22 cellular contexts compared by ENCODE assay signal in genomic region chr16:29649560-29650494, GRCh38. TPM values are rescaled to one million over a fixed set of nuclear protein-coding genes. Genes with fewer than 3 reads are reported as not detected.
DNase-seq lines count a peak whose midpoint lies in the region; ATAC-seq and TF ChIP-seq lines count a peak whose summit lies in the region.
"Had no signal": no experiment of that assay in that cellular context is flagged by ENCODE, and none has a peak within 500 bp of the region (broad histone marks: within the 10 kb centered on the region; RNA-seq: fewer than 3 reads in every experiment).

No MANE protein-coding gene starts in this region.

- H2BK5ac ChIP-seq in neuronal stem cell (ENCODE audit: low read length): no peak overlapping the region

- H3K36me3 Mint-ChIP-seq in activated CD8-positive, alpha-beta T cell treated with anti-CD3 and anti-CD28 coated beads, Interleukin-2, amount 10 ng/mL, durations not matched to agents 7 days and 5 days (ENCODE audit: low read depth): no peaks in the 10 kb centered on the region
- H3K36me3 Mint-ChIP-seq: naive thymus-derived CD8-positive, alpha-beta T cell had no signal

- CTCF ChIA-PET in activated CD8-positive, alpha-beta T cell treated with anti-CD3 and anti-CD28 coated beads, Interleukin-2, amount 10 ng/mL, durations not matched to agents 7 days and 5 days (lab: Charles Lee): interaction anchor here (0.9 to 2.6 kb wide), 2 partner anchors 8 to 14 kb away, joined by 3 to 7 read pairs; no protein-coding TSS in a partner anchor

- peak; percentile 28 for DNase-seq in DMS79 treated with DMSO at 0.1 percent for 48 hours (lab: John Stamatoyannopoulos, UW)
- peak; percentile 66 to 73 for DNase-seq in HL-60 (ENCODE audit: low read depth in 1 of 2, low spot score in 1 of 2)
- DNase-seq in activated CD8-positive, alpha-beta T cell treated with anti-CD3 and anti-CD28 coated beads, Interleukin-2, amount 10 ng/mL, durations not matched to agents 7 days and 5 days: no peak
- no peak for DNase-seq in neuronal stem cell (ENCODE audit: low spot score)
- no peak for DNase-seq in NCI-H2107 (lab: John Stamatoyannopoulos, UW)
- DNase-seq in stimulated activated CD4-positive, alpha-beta T cell treated with anti-CD3 and anti-CD28 coated beads, Interleukin-4, amount 100 ng/mL, for 24 hours: no peak
- DNase-seq: CD4-positive, alpha-beta T cell; cortex of kidney; HCEC 1CT; KG1; naive thymus-derived CD8-positive, alpha-beta T cell; NCI-H1694 treated with DMSO at 0.1 percent for 48 hours; NCI-H524; PC-9; SK-N-SH; stimulated activated CD4-positive, alpha-beta T cell treated with anti-CD3 and anti-CD28 coated beads, Interleukin-1b, Interleukin-23, amount 100 ng/mL, for 48 hours; stimulated activated CD8-positive, alpha-beta memory T cell treated with anti-CD3 and anti-CD28 coated beads, Interleukin-4, amount 100 ng/mL, for 48 hours; tibial artery had no signal

- H2BK120ac ChIP-seq in neuronal stem cell (ENCODE audit: low read depth, low read length): no peak overlapping the region

- H3K9ac ChIP-seq in neuronal stem cell (ENCODE audit: low read depth, low read length, poor library complexity): no peak overlapping the region
- H3K9ac ChIP-seq: SK-N-SH had no signal

- peaks cover 2 to 4% of the 10 kb centered on the region in 2 donors for H3K4me1 ChIP-seq in neuronal stem cell (ENCODE audit: control insufficient read depth in 2 of 2, insufficient read depth in 1 of 2, low read depth in 1 of 2, low read length in 2 of 2)
- H3K4me1 ChIP-seq: right atrium auricular region, tibial artery had no signal

- no peak overlapping the region for H3K14ac ChIP-seq in neuronal stem cell (ENCODE audit: low read length)

- TF ChIP-seq CTCF in HL-60 (IDR thresholded peaks at IDR 0.05; ENCODE audit: insufficient read depth, low read length): no peak

- H3K4me3 ChIP-seq in HL-60 (replicated peaks; ENCODE audit: insufficient read depth, low read length) (peak overlapping the region; percentile 16), neuronal stem cell (ENCODE audit: low read length in 2 of 2) (no peak overlapping the region)
- H3K4me3 ChIP-seq: PC-9, right atrium auricular region, tibial artery had no signal

- ATAC-seq in activated CD8-positive, alpha-beta T cell treated with anti-CD3 and anti-CD28 coated beads, Interleukin-2, amount 10 ng/mL, durations not matched to agents 7 days and 5 days: peak; percentile 58
- ATAC-seq in GM21619 (IDR thresholded peaks at IDR 0.05; ENCODE audit: unreplicated experiment): no peak
- ATAC-seq: naive thymus-derived CD8-positive, alpha-beta T cell had no signal

- no peak overlapping the region for H2BK15ac ChIP-seq in neuronal stem cell (ENCODE audit: low read length)

- H2AFZ ChIP-seq in neuronal stem cell (ENCODE audit: low read length): peak overlapping the region; percentile 74
- H2AFZ ChIP-seq: PC-9 had no signal

- no peaks in the 10 kb centered on the region for H3K9me3 ChIP-seq in neuronal stem cell (replicated peaks in 1 of 2; ENCODE audit: control insufficient read depth in 2 of 2, insufficient read depth in 1 of 2, low read depth in 1 of 2, low read length in 2 of 2)
- H3K9me3 ChIP-seq: right atrium auricular region, SK-N-SH, tibial artery had no signal

- H2BK12ac ChIP-seq in neuronal stem cell (ENCODE audit: low read length): no peak overlapping the region

- H3K79me1 ChIP-seq in neuronal stem cell (ENCODE audit: low read depth, low read length): no peaks in the 10 kb centered on the region

- no peak overlapping the region for H4K8ac ChIP-seq in neuronal stem cell (ENCODE audit: low read depth, low read length)

- H3K27me3 Mint-ChIP-seq in activated CD8-positive, alpha-beta T cell treated with anti-CD3 and anti-CD28 coated beads, Interleukin-2, amount 10 ng/mL, durations not matched to agents 7 days and 5 days (ENCODE audit: low read depth): no peaks in the 10 kb centered on the region
- H3K27me3 Mint-ChIP-seq: CD4-positive, alpha-beta T cell; naive thymus-derived CD8-positive, alpha-beta T cell had no signal

- POLR2A ChIA-PET in activated CD8-positive, alpha-beta T cell treated with anti-CD3 and anti-CD28 coated beads, Interleukin-2, amount 10 ng/mL, durations not matched to agents 7 days and 5 days (lab: Charles Lee): no interaction called here

- H3K27ac ChIP-seq in HL-60 (replicated peaks): peak overlapping the region; percentile 82
- no peak overlapping the region for H3K27ac ChIP-seq in neuronal stem cell (replicated peaks; ENCODE audit: low read length)
- H3K27ac ChIP-seq: epithelial cell of prostate, PC-9, right atrium auricular region, tibial artery had no signal

- H3K27ac Mint-ChIP-seq in activated CD8-positive, alpha-beta T cell treated with anti-CD3 and anti-CD28 coated beads, Interleukin-2, amount 10 ng/mL, durations not matched to agents 7 days and 5 days: peak overlapping the region; percentile 84
- H3K27ac Mint-ChIP-seq: CD4-positive, alpha-beta T cell had no signal

- no peaks in the 10 kb centered on the region for H3K36me3 ChIP-seq in neuronal stem cell (replicated peaks in 1 of 2; ENCODE audit: control insufficient read depth in 2 of 2, insufficient read depth in 2 of 2, low read length in 2 of 2)
- H3K36me3 ChIP-seq: right atrium auricular region, tibial artery had no signal

- no peak overlapping the region for H3K18ac ChIP-seq in neuronal stem cell (ENCODE audit: low read length)

- H3K4ac ChIP-seq in neuronal stem cell (ENCODE audit: low read length): no peak overlapping the region

- H3K27me3 ChIP-seq in HL-60 (ENCODE audit: insufficient read depth, poor library complexity, severe bottlenecking) (no peaks in the 10 kb centered on the region), neuronal stem cell (ENCODE audit: control insufficient read depth in 3 of 3, insufficient read depth in 3 of 3, low read depth in 1 of 3, low read length in 3 of 3) (no peaks in the 10 kb centered on the region)
- H3K27me3 ChIP-seq: right atrium auricular region had no signal

- no peak overlapping the region for H3K4me2 ChIP-seq in neuronal stem cell (ENCODE audit: insufficient read depth, low read length, poor library complexity, severe bottlenecking)
- H3K4me2 ChIP-seq: PC-9, SK-N-SH had no signal

- no peaks in the 10 kb centered on the region for H3K9me3 Mint-ChIP-seq in activated CD8-positive, alpha-beta T cell treated with anti-CD3 and anti-CD28 coated beads, Interleukin-2, amount 10 ng/mL, durations not matched to agents 7 days and 5 days (ENCODE audit: insufficient read depth)
- H3K9me3 Mint-ChIP-seq: CD4-positive, alpha-beta T cell; naive thymus-derived CD8-positive, alpha-beta T cell had no signal

- H4K91ac ChIP-seq in neuronal stem cell (ENCODE audit: low read depth, low read length, poor library complexity): no peak overlapping the region

- peak overlapping the region; percentile 23 for H3K4me3 Mint-ChIP-seq in activated CD8-positive, alpha-beta T cell treated with anti-CD3 and anti-CD28 coated beads, Interleukin-2, amount 10 ng/mL, durations not matched to agents 7 days and 5 days
- H3K4me3 Mint-ChIP-seq: CD4-positive, alpha-beta T cell; naive thymus-derived CD8-positive, alpha-beta T cell had no signal

- no CpG with 5 or more reads among the region's 10 CpGs for WGBS in neuronal stem cell (ENCODE audit: extremely low coverage in 2 of 2, insufficient read length in 2 of 2, insufficient replicate concordance in 1 of 2), 2 donors

- no peak overlapping the region for H3K23ac ChIP-seq in neuronal stem cell (ENCODE audit: low read depth, low read length, poor library complexity)

- H2AK5ac ChIP-seq in neuronal stem cell (ENCODE audit: low read depth, low read length): no peak overlapping the region

- H3K4me1 Mint-ChIP-seq in activated CD8-positive, alpha-beta T cell treated with anti-CD3 and anti-CD28 coated beads, Interleukin-2, amount 10 ng/mL, durations not matched to agents 7 days and 5 days (ENCODE audit: low read depth): peaks cover 37% of the 10 kb centered on the region

RNA-seq across cellular contexts. Expression of gene SPN, which starts 13.2 kb away (rescaled TPM):
- 100 to 1,000 TPM; 339 to 352 TPM for total RNA-seq in activated CD8-positive, alpha-beta T cell treated with anti-CD3 and anti-CD28 coated beads, Interleukin-2, amount 10 ng/mL, durations not matched to agents 7 days and 5 days
- 0.25 TPM for polyA plus RNA-seq in neuronal stem cell (2013, experiment 1 of 2)
- 0.17 TPM for polyA plus RNA-seq in neuronal stem cell (2013, experiment 2 of 2)
- total RNA-seq: lung microvascular endothelial cell had no signal

RNA-seq across cellular contexts. Expression of gene QPRT, which starts 29.2 kb away (rescaled TPM):
- total RNA-seq in activated CD8-positive, alpha-beta T cell treated with anti-CD3 and anti-CD28 coated beads, Interleukin-2, amount 10 ng/mL, durations not matched to agents 7 days and 5 days: 10 to 100 TPM in 1 of 2 experiments, 1 to 10 TPM in 1; 8.6 to 10.2 TPM
- 165 TPM for polyA plus RNA-seq in neuronal stem cell (2013, experiment 1 of 2)
- 168 TPM for polyA plus RNA-seq in neuronal stem cell (2013, experiment 2 of 2)

Comparison
In these comparisons a context has a peak if more than half of its experiments do, and no peak if none do; other contexts are left out.
1. DNase-seq: peak in DMS79 treated with DMSO at 0.1 percent for 48 hours (single experiment) and HL-60 (2 of 2); none in activated CD8-positive, alpha-beta T cell treated with anti-CD3 and anti-CD28 coated beads, Interleukin-2, amount 10 ng/mL, durations not matched to agents 7 days and 5 days (single experiment), neuronal stem cell (single experiment), NCI-H2107 (single experiment) and stimulated activated CD4-positive, alpha-beta T cell treated with anti-CD3 and anti-CD28 coated beads, Interleukin-4, amount 100 ng/mL, for 24 hours (single experiment).